Comparison of ENCODE assay signal across 9 cellular contexts in genomic region chr4:114180481-114180880, GRCh38.
A peak's percentile ranks its signal among the peaks of the same experiment; 100 is the strongest.
DNase-seq lines count a peak whose midpoint lies in the region; ATAC-seq, FAIRE-seq and TF ChIP-seq lines count a peak whose summit lies in the region.
"Had no signal": no experiment of that assay in that cellular context is flagged by ENCODE, and none has a peak within 500 bp of the region (broad histone marks: within the 10 kb centered on the region; RNA-seq: fewer than 3 reads in every experiment).

No MANE protein-coding gene starts in this region.

- peaks cover 2% of the 10 kb centered on the region for H3K36me3 Mint-ChIP-seq in activated naive CD8-positive, alpha-beta T cell treated with anti-CD3 and anti-CD28 coated beads, Interleukin-2, amount 50 U/mL, for 24 hours (ENCODE audit: low read depth)

- H3K4me1 Mint-ChIP-seq in activated naive CD8-positive, alpha-beta T cell treated with anti-CD3 and anti-CD28 coated beads, Interleukin-2, amount 50 U/mL, for 24 hours, result no peaks in the 10 kb centered on the region

- peaks cover 2% of the 10 kb centered on the region for H3K27me3 Mint-ChIP-seq in activated naive CD8-positive, alpha-beta T cell treated with anti-CD3 and anti-CD28 coated beads, Interleukin-2, amount 50 U/mL, for 24 hours

- TF ChIP-seq CTCF in GM12873 (IDR thresholded peaks at IDR 0.05; ENCODE audit: insufficient read depth, low read depth, low read length, missing control alignments), result peak; percentile 54

- DNase-seq in ACHN (peak; percentile 64), NCI-H2227 treated with DMSO at 0.1 percent for 48 hours (lab: John Stamatoyannopoulos, UW) (peak; percentile 3), iPS-NIHi11 (ENCODE audit: low spot score) (peak; percentile 51), RCC 7860 (ENCODE audit: low spot score) (no peak), GM19239 (ENCODE audit: insufficient read length, low spot score) (no peak)
- peak; percentile 33 for DNase-seq in activated naive CD8-positive, alpha-beta T cell treated with anti-CD3 and anti-CD28 coated beads, Interleukin-2, amount 50 U/mL, for 24 hours
- peak in 2 of 3 donors; percentile 2 to 6 for DNase-seq in stimulated activated CD4-positive, alpha-beta T cell treated with anti-CD3 and anti-CD28 coated beads, TNF-alpha, amount 100 ng/mL, for 1 hour (ENCODE audit: low read depth in 3 of 3, low spot score in 1 of 3)

- in situ Hi-C loops in ACHN (cut with HindIII; ENCODE audit: low pct_ligation_motif_present, low pct_unique_long_range_greater_than_20kb, low sequenced_read_pairs), result no loop called here

- H3K27ac Mint-ChIP-seq in activated naive CD8-positive, alpha-beta T cell treated with anti-CD3 and anti-CD28 coated beads, Interleukin-2, amount 50 U/mL, for 24 hours, result no peak overlapping the region

- ATAC-seq in activated naive CD8-positive, alpha-beta T cell treated with anti-CD3 and anti-CD28 coated beads, Interleukin-2, amount 50 U/mL, for 24 hours, result peak; percentile 63

- FAIRE-seq in RCC 7860 (lab: Jason Lieb, UNC), result no peak
- no peak for FAIRE-seq in GM19239 (lab: Jason Lieb, UNC)
- FAIRE-seq: islet of Langerhans had no signal

- H3K4me3 Mint-ChIP-seq in activated naive CD8-positive, alpha-beta T cell treated with anti-CD3 and anti-CD28 coated beads, Interleukin-2, amount 50 U/mL, for 24 hours, result no peak overlapping the region

- H3K9me3 Mint-ChIP-seq in activated naive CD8-positive, alpha-beta T cell treated with anti-CD3 and anti-CD28 coated beads, Interleukin-2, amount 50 U/mL, for 24 hours, result peaks cover 7% of the 10 kb centered on the region

Comparison
In these comparisons a context has a peak if more than half of its experiments do, and no peak if none do; other contexts are left out.
1. DNase-seq: peak in ACHN (single experiment), NCI-H2227 treated with DMSO at 0.1 percent for 48 hours (single experiment), activated naive CD8-positive, alpha-beta T cell treated with anti-CD3 and anti-CD28 coated beads, Interleukin-2, amount 50 U/mL, for 24 hours (single experiment), iPS-NIHi11 (single experiment) and stimulated activated CD4-positive, alpha-beta T cell treated with anti-CD3 and anti-CD28 coated beads, TNF-alpha, amount 100 ng/mL, for 1 hour (2 of 3); none in RCC 7860 (single experiment) and GM19239 (single experiment).